ENCODE assay signal across 8 cellular contexts in the genomic region with DNA sequence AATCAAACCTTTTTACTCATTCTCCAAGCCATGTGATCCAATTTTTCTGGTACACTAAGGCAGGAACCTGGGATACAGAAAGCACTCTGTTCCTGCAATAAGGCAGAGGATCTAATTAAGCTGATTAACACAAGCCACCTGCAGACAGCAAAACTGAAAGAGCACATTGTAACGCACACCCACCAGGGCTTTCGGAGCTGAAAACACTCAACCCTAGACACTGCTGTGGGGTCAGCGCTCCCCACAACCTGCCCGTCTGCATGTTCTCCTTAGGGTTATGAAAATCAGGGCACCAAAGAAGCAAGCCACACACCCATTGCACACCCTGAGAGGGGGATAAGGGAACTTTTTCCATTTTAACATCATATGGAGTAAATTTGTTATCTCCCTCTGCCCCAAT.
"Had no signal": no experiment of that assay in that cellular context is flagged by ENCODE, and none has a peak within 500 bp of the region (broad histone marks: within the 10 kb centered on the region; RNA-seq: fewer than 3 reads in every experiment).

No MANE protein-coding gene starts in this region.

- H3K9me3 ChIP-seq: HAP-1 had no signal

- ATAC-seq: HCT116, K562 had no signal

- H3K36me3 ChIP-seq: HAP-1 had no signal

- H3K4me1 ChIP-seq: HAP-1 had no signal

- DNase-seq: GOT3, H7, HFFc6, IMR-90, KG1 had no signal

- H3K27ac Mint-ChIP-seq: HFFc6 had no signal

- H3K4me3 Mint-ChIP-seq: HFFc6 had no signal

- H3K4me3 ChIP-seq: HAP-1, K562 had no signal
